8 cellular contexts compared by ENCODE assay signal in genomic region chr16:21598676-21599157, GRCh38. TPM values are rescaled to one million over a fixed set of nuclear protein-coding genes. Genes with fewer than 3 reads are reported as not detected.
DNase-seq lines count a peak whose midpoint lies in the region; ATAC-seq and TF ChIP-seq lines count a peak whose summit lies in the region.

No MANE protein-coding gene starts in this region.

- H3K79me2 ChIP-seq in KMS-11 (ENCODE audit: insufficient read depth, low read depth) = peaks cover 36% of the 10 kb centered on the region

- H3K4me3 ChIP-seq in KMS-11 (IDR thresholded peaks at IDR 0.05; ENCODE audit: insufficient read depth, low read depth, low read length) (no peak overlapping the region), left ventricle myocardium inferior (peak overlapping the region; percentile 90), psoas muscle (peak overlapping the region; percentile 92)

- no peaks in the 10 kb centered on the region for H3K27me3 ChIP-seq in KMS-11 (ENCODE audit: insufficient read depth, low read depth)
- no peaks in the 10 kb centered on the region for H3K27me3 ChIP-seq in left ventricle myocardium inferior (ENCODE audit: low read depth)
- no peaks in the 10 kb centered on the region for H3K27me3 ChIP-seq in psoas muscle (ENCODE audit: insufficient read depth in 3 of 3, low read length in 2 of 3)

- 1 to 2% (median 2%) methylated on average over 16 to 17 of the region's 17 CpGs for WGBS in psoas muscle, 3 donors

- TF ChIP-seq CTCF in GM10266 (IDR thresholded peaks at IDR 0.05; ENCODE audit: control insufficient read depth, insufficient read depth, low read depth, missing control alignments) = no peak
- TF ChIP-seq CTCF in KMS-11 (conservative IDR thresholded peaks at IDR 0.05; ENCODE audit: low read depth, low read length) = no peak
- no peak for TF ChIP-seq CTCF in left ventricle myocardium inferior (IDR thresholded peaks at IDR 0.05; ENCODE audit: borderline replicate concordance)
- TF ChIP-seq CTCF in psoas muscle (IDR thresholded peaks at IDR 0.05) = no peak

- H3K4me2 ChIP-seq in KMS-11 = peak overlapping the region; percentile 48

- peak overlapping the region; percentile 88 for H2AFZ ChIP-seq in KMS-11 (ENCODE audit: low read depth)

- peak overlapping the region; percentile 70 for H3K27ac ChIP-seq in KMS-11
- peak overlapping the region; percentile 94 for H3K27ac ChIP-seq in left ventricle myocardium inferior (replicated peaks)
- peak overlapping the region; percentile 91 for H3K27ac ChIP-seq in psoas muscle

- H3K36me3 ChIP-seq in KMS-11 (ENCODE audit: insufficient read depth) (no peaks in the 10 kb centered on the region), left ventricle myocardium inferior (no peaks in the 10 kb centered on the region), psoas muscle (ENCODE audit: insufficient read depth in 1 of 2, low read depth in 1 of 2) (no peaks in the 10 kb centered on the region)

- H3K4me1 ChIP-seq in KMS-11 (ENCODE audit: low read depth, poor library complexity, severe bottlenecking) (peaks cover 36% of the 10 kb centered on the region), left ventricle myocardium inferior (peaks cover 49% of the 10 kb centered on the region), psoas muscle (peaks cover 37% of the 10 kb centered on the region)

- no peaks in the 10 kb centered on the region for H4K20me1 ChIP-seq in KMS-11 (ENCODE audit: insufficient read depth)

- POLR2A ChIA-PET in HEK293T (lab: Yijun Ruan, JAX) = no interaction called here

- CTCF ChIA-PET in HEK293T (lab: Yijun Ruan, JAX) = no interaction called here

- H3K9ac ChIP-seq in KMS-11 = peak overlapping the region; percentile 79

- DNase-seq in GM10266 (ENCODE audit: extremely low spot score) (peak; percentile 20), left ventricle myocardium inferior (no peak), psoas muscle (no peak), NCI-H1417 treated with DMSO at 0.1 percent for 48 hours (lab: John Stamatoyannopoulos, UW) (no peak), HEK293T (ENCODE audit: extremely low spot score) (no peak), NCI-H1694 (lab: John Stamatoyannopoulos, UW) (no peak)
- peak; percentile 33 for DNase-seq in activated naive CD4-positive, alpha-beta T cell treated with anti-CD3 and anti-CD28 coated beads, Interleukin-2, amount 50 U/mL, for 16 hours

- ATAC-seq in psoas muscle = peak in 3 of 4 donors; percentile 7 to 48 (median 21)

- intact Hi-C loops in left ventricle myocardium inferior (cut with micrococcal nuclease) = no loop called here
- intact Hi-C loops in psoas muscle (cut with DNase I) = loop anchor here (5.0 kb wide), 2 partner anchors 39 to 44 kb away; no protein-coding TSS in a partner anchor

- no peaks in the 10 kb centered on the region for H3K9me3 ChIP-seq in left ventricle myocardium inferior (replicated peaks)
- H3K9me3 ChIP-seq in psoas muscle = no peaks in the 10 kb centered on the region

TF ChIP-seq in HEK293T, 16 proteins besides CTCF, POLR2A, EP300 and RAD21:
- no peak for TF ChIP-seq L3MBTL2 (conservative IDR thresholded peaks at IDR 0.05)
- no peak for TF ChIP-seq NFRKB (IDR thresholded peaks at IDR 0.05)
- TF ChIP-seq HDGF (IDR thresholded peaks at IDR 0.05; ENCODE audit: borderline replicate concordance) = no peak
- TF ChIP-seq CTBP1 (IDR thresholded peaks at IDR 0.05; ENCODE audit: borderline replicate concordance) = no peak
- TF ChIP-seq PKNOX1 (IDR thresholded peaks at IDR 0.05) = no peak
- TF ChIP-seq FOXK2 (IDR thresholded peaks at IDR 0.05) = no peak
- TF ChIP-seq TARDBP (IDR thresholded peaks at IDR 0.05) = no peak
- TF ChIP-seq FOXA1 (IDR thresholded peaks at IDR 0.05) = no peak
- TF ChIP-seq ELF4 (IDR thresholded peaks at IDR 0.05) = no peak
- no peak for TF ChIP-seq LEF1 (IDR thresholded peaks at IDR 0.05; ENCODE audit: borderline replicate concordance)
- no peak for TF ChIP-seq SUZ12 (IDR thresholded peaks at IDR 0.05)
- no peak for TF ChIP-seq ZNF384 (IDR thresholded peaks at IDR 0.05)
- TF ChIP-seq FOXM1 (IDR thresholded peaks at IDR 0.05; ENCODE audit: borderline replicate concordance) = no peak
- no peak for TF ChIP-seq BHLHE40 (IDR thresholded peaks at IDR 0.05; ENCODE audit: borderline replicate concordance)
- no peak for TF ChIP-seq SP1 (IDR thresholded peaks at IDR 0.05)
- no peak for TF ChIP-seq ARNT (IDR thresholded peaks at IDR 0.05)
TF ChIP-seq in HEK293T: peak in this region for 0.

RNA-seq across cellular contexts. Expression of gene METTL9, which starts 0.7 kb away (rescaled TPM):
- total RNA-seq in left ventricle myocardium inferior (47.8 TPM), psoas muscle (10 to 100 TPM; 55.0 to 76.9 (median 71.1) TPM)
- 100 to 1,000 TPM in 1 of 3 donors, 10 to 100 TPM in 2; 54.4 to 134 (median 90.7) TPM for polyA plus RNA-seq in psoas muscle

RNA-seq across cellular contexts. Expression of gene IGSF6, which starts 53.7 kb away (rescaled TPM):
- total RNA-seq in left ventricle myocardium inferior (3.6 TPM), psoas muscle (1 to 10 TPM; 1.4 to 3.0 (median 1.6) TPM)
- polyA plus RNA-seq in psoas muscle = under 1 TPM; 0.15 to 0.23 (median 0.17) TPM

Comparison
In these comparisons a context has a peak if more than half of its experiments do, and no peak if none do; other contexts are left out.
1. DNase-seq: peak in GM10266 (single experiment) and activated naive CD4-positive, alpha-beta T cell treated with anti-CD3 and anti-CD28 coated beads, Interleukin-2, amount 50 U/mL, for 16 hours (single experiment); none in left ventricle myocardium inferior (single experiment), psoas muscle (0 of 2), NCI-H1417 treated with DMSO at 0.1 percent for 48 hours (single experiment), HEK293T (single experiment) and NCI-H1694 (single experiment).
2. Peak in every context shown above with its lines, with median percentiles within 50 percentile points of each other: H3K27ac ChIP-seq.